Comparison of ENCODE assay signal across 1 cellular context in the genomic region with DNA sequence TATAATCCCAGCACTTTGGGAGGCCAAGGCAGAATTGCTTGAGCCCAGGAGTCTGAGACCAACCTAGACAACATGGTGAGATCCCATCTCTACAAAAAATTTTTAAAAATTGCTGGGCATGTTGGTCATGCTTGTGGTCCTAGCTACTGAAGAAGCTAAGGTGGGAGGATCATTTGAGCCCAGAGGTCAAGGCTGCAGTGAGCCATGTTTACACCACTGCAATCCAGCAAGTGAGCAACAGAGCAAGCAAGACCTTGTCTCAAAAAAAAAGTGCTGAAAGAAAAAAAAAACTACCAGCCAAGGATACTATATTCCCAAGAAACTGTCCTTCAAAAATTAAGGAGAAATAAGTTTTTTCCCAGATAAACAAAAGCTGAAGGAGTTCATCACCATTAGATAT.
TF ChIP-seq lines count a peak whose summit lies in the region.

No MANE protein-coding gene starts in this region.

TF ChIP-seq in HepG2, 621 proteins besides CTCF, POLR2A, EP300 and RAD21 (continued from another document and continues in another):
- TF ChIP-seq ZNF136 (CRISPR knock-in tag; IDR thresholded peaks at IDR 0.05; ENCODE audit: low read depth) (peak; percentile 56; the same call in 1 of the 2 replicates), TAF15 (IDR thresholded peaks at IDR 0.05; ENCODE audit: low read depth, low read length, poor library complexity, severe bottlenecking) (no peak), RCOR2 (CRISPR knock-in tag; IDR thresholded peaks at IDR 0.05) (no peak), ZNF883 (CRISPR knock-in tag; IDR thresholded peaks at IDR 0.05; ENCODE audit: not compliant biosample characterization) (no peak), RFXANK (CRISPR knock-in tag; IDR thresholded peaks at IDR 0.05) (no peak), REL (CRISPR knock-in tag; conservative IDR thresholded peaks at IDR 0.05) (no peak), ZMYM4 (CRISPR knock-in tag; IDR thresholded peaks at IDR 0.05) (peak; percentile 60), SP5 (CRISPR knock-in tag; IDR thresholded peaks at IDR 0.05; ENCODE audit: borderline replicate concordance, low read depth) (peak; percentile 85), SKI (IDR thresholded peaks at IDR 0.05; ENCODE audit: partially characterized antibody) (no peak), IKZF5 (CRISPR knock-in tag; IDR thresholded peaks at IDR 0.05) (no peak), PHF8 (CRISPR knock-in tag; IDR thresholded peaks at IDR 0.05) (no peak), GPN1 (CRISPR knock-in tag; IDR thresholded peaks at IDR 0.05; ENCODE audit: borderline replicate concordance) (no peak), ZNF124 (CRISPR knock-in tag; IDR thresholded peaks at IDR 0.05) (no peak), ZNF143 (CRISPR knock-in tag; IDR thresholded peaks at IDR 0.05) (no peak), NCOR1 (IDR thresholded peaks at IDR 0.05; ENCODE audit: borderline replicate concordance, low read length) (no peak; the same call in 1 of the 2 replicates), PPARG (CRISPR knock-in tag; conservative IDR thresholded peaks at IDR 0.05) (0 out of 2 replicates have a peak, but pooled peaks have one; percentile 28), ZNF710 (CRISPR knock-in tag; IDR thresholded peaks at IDR 0.05; ENCODE audit: borderline replicate concordance) (no peak), ZNF576 (CRISPR knock-in tag; IDR thresholded peaks at IDR 0.05) (no peak), SOX5 (CRISPR knock-in tag; IDR thresholded peaks at IDR 0.05; ENCODE audit: borderline replicate concordance) (peak; percentile 32; the same call in 1 of the 2 replicates), NFYB (CRISPR knock-in tag; IDR thresholded peaks at IDR 0.05) (no peak), ZNF263 (CRISPR knock-in tag; IDR thresholded peaks at IDR 0.05) (no peak), SMC3 (IDR thresholded peaks at IDR 0.05; ENCODE audit: low read length) (no peak), FOXK1 (CRISPR knock-in tag; IDR thresholded peaks at IDR 0.05; ENCODE audit: borderline replicate concordance, low read depth) (peak; percentile 81; the same call in 1 of the 2 replicates), ZMYM2 (CRISPR knock-in tag; IDR thresholded peaks at IDR 0.05) (0 out of 2 replicates have a peak, but pooled peaks have one; percentile 24), ARID4A (CRISPR knock-in tag; IDR thresholded peaks at IDR 0.05; ENCODE audit: borderline replicate concordance) (no peak)
- TF ChIP-seq, protein P1, sequence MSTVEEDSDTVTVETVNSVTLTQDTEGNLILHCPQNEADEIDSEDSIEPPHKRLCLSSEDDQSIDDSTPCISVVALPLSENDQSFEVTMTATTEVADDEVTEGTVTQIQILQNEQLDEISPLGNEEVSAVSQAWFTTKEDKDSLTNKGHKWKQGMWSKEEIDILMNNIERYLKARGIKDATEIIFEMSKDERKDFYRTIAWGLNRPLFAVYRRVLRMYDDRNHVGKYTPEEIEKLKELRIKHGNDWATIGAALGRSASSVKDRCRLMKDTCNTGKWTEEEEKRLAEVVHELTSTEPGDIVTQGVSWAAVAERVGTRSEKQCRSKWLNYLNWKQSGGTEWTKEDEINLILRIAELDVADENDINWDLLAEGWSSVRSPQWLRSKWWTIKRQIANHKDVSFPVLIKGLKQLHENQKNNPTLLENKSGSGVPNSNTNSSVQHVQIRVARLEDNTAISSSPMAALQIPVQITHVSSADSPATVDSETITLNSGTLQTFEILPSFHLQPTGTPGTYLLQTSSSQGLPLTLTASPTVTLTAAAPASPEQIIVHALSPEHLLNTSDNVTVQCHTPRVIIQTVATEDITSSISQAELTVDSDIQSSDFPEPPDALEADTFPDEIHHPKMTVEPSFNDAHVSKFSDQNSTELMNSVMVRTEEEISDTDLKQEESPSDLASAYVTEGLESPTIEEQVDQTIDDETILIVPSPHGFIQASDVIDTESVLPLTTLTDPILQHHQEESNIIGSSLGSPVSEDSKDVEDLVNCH (CRISPR knock-in tag; IDR thresholded peaks at IDR 0.05) = no peak
- TF ChIP-seq, protein P2, sequence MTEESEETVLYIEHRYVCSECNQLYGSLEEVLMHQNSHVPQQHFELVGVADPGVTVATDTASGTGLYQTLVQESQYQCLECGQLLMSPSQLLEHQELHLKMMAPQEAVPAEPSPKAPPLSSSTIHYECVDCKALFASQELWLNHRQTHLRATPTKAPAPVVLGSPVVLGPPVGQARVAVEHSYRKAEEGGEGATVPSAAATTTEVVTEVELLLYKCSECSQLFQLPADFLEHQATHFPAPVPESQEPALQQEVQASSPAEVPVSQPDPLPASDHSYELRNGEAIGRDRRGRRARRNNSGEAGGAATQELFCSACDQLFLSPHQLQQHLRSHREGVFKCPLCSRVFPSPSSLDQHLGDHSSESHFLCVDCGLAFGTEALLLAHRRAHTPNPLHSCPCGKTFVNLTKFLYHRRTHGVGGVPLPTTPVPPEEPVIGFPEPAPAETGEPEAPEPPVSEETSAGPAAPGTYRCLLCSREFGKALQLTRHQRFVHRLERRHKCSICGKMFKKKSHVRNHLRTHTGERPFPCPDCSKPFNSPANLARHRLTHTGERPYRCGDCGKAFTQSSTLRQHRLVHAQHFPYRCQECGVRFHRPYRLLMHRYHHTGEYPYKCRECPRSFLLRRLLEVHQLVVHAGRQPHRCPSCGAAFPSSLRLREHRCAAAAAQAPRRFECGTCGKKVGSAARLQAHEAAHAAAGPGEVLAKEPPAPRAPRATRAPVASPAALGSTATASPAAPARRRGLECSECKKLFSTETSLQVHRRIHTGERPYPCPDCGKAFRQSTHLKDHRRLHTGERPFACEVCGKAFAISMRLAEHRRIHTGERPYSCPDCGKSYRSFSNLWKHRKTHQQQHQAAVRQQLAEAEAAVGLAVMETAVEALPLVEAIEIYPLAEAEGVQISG (CRISPR knock-in tag; IDR thresholded peaks at IDR 0.05) = no peak
- TF ChIP-seq, protein P3, sequence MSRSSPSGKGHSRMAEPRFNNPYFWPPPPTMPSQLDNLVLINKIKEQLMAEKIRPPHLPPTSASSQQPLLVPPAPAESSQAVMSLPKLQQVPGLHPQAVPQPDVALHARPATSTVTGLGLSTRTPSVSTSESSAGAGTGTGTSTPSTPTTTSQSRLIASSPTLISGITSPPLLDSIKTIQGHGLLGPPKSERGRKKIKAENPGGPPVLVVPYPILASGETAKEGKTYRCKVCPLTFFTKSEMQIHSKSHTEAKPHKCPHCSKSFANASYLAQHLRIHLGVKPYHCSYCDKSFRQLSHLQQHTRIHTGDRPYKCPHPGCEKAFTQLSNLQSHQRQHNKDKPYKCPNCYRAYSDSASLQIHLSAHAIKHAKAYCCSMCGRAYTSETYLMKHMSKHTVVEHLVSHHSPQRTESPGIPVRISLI (CRISPR knock-in tag; IDR thresholded peaks at IDR 0.05; ENCODE audit: borderline replicate concordance) = peak; percentile 87
- TF ChIP-seq, protein P4, sequence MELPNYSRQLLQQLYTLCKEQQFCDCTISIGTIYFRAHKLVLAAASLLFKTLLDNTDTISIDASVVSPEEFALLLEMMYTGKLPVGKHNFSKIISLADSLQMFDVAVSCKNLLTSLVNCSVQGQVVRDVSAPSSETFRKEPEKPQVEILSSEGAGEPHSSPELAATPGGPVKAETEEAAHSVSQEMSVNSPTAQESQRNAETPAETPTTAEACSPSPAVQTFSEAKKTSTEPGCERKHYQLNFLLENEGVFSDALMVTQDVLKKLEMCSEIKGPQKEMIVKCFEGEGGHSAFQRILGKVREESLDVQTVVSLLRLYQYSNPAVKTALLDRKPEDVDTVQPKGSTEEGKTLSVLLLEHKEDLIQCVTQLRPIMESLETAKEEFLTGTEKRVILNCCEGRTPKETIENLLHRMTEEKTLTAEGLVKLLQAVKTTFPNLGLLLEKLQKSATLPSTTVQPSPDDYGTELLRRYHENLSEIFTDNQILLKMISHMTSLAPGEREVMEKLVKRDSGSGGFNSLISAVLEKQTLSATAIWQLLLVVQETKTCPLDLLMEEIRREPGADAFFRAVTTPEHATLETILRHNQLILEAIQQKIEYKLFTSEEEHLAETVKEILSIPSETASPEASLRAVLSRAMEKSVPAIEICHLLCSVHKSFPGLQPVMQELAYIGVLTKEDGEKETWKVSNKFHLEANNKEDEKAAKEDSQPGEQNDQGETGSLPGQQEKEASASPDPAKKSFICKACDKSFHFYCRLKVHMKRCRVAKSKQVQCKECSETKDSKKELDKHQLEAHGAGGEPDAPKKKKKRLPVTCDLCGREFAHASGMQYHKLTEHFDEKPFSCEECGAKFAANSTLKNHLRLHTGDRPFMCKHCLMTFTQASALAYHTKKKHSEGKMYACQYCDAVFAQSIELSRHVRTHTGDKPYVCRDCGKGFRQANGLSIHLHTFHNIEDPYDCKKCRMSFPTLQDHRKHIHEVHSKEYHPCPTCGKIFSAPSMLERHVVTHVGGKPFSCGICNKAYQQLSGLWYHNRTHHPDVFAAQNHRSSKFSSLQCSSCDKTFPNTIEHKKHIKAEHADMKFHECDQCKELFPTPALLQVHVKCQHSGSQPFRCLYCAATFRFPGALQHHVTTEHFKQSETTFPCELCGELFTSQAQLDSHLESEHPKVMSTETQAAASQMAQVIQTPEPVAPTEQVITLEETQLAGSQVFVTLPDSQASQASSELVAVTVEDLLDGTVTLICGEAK (IDR thresholded peaks at IDR 0.05) = no peak
- TF ChIP-seq, protein P4 (CRISPR knock-in tag; IDR thresholded peaks at IDR 0.05) = no peak
